ENCODE assay signal across 20 cellular contexts in genomic region chr4:85086721-85087120, GRCh38.
"Had no signal": no experiment of that assay in that cellular context is flagged by ENCODE, and none has a peak within 500 bp of the region (broad histone marks: within the 10 kb centered on the region; RNA-seq: fewer than 3 reads in every experiment).

No MANE protein-coding gene starts in this region.

- H3K4me1 ChIP-seq: colonic mucosa, left ventricle myocardium inferior, right atrium auricular region, sigmoid colon, testis, tibial nerve, upper lobe of right lung, vagina had no signal

- H3K27ac ChIP-seq: colonic mucosa, heart left ventricle, left ventricle myocardium inferior, right atrium auricular region, sigmoid colon, testis, tibial nerve, upper lobe of right lung, vagina had no signal

- H3K4me3 ChIP-seq: colonic mucosa, heart left ventricle, left ventricle myocardium inferior, mucosa of descending colon, right atrium auricular region, sigmoid colon, testis, tibial nerve, upper lobe of right lung, vagina had no signal

- DNase-seq: colonic mucosa; dermis blood vessel endothelial cell; heart left ventricle; hypothalamus; kidney; left cardiac atrium; left ventricle myocardium inferior; mucosa of descending colon; naive thymus-derived CD8-positive, alpha-beta T cell; posterior cingulate gyrus; sigmoid colon; small intestine; stimulated activated CD4-positive, alpha-beta T cell treated with anti-CD3 and anti-CD28 coated beads, Interleukin-4, amount 100 ng/mL, for 1 hour; stimulated activated CD8-positive, alpha-beta memory T cell treated with anti-CD3 and anti-CD28 coated beads, Interleukin-4, amount 100 ng/mL, for 48 hours; stimulated activated naive CD8-positive, alpha-beta T cell treated with anti-CD3 and anti-CD28 coated beads, Interleukin-15, Interleukin-2, amounts not matched to agents 100 U/mL and 50 U/mL, for 24 hours; testis; upper lobe of right lung had no signal

- H3K9me3 ChIP-seq: colonic mucosa, mucosa of descending colon, right atrium auricular region, sigmoid colon, testis, upper lobe of right lung, vagina had no signal

- H3K27me3 ChIP-seq: colonic mucosa, heart left ventricle, right atrium auricular region, sigmoid colon, testis, tibial nerve, upper lobe of right lung, vagina had no signal

- H3K36me3 ChIP-seq: colonic mucosa, heart left ventricle, left ventricle myocardium inferior, right atrium auricular region, sigmoid colon, tibial nerve, upper lobe of right lung, vagina had no signal
